ENCODE assay signal across 17 cellular contexts in genomic region chr3:151765685-151766084, GRCh38. TPM values are rescaled to one million over a fixed set of nuclear protein-coding genes. Genes with fewer than 3 reads are reported as not detected.
DNase-seq lines count a peak whose midpoint lies in the region; ATAC-seq and TF ChIP-seq lines count a peak whose summit lies in the region.
"Had no signal": no experiment of that assay in that cellular context is flagged by ENCODE, and none has a peak within 500 bp of the region (broad histone marks: within the 10 kb centered on the region; RNA-seq: fewer than 3 reads in every experiment).

No MANE protein-coding gene starts in this region.

- H3K4me3 ChIP-seq in HCT116 (replicated peaks in 1 of 2; ENCODE audit: low read depth in 1 of 2, low read length in 2 of 2) (peak overlapping the region in 1 of 2 experiments; percentile 49; a peak in 2 of 4 replicates), SK-N-MC (no peak overlapping the region), fibroblast of pulmonary artery (replicated peaks; ENCODE audit: low read depth, low read length) (no peak overlapping the region), lower leg skin (ENCODE audit: low read depth, poor library complexity, severe bottlenecking) (no peak overlapping the region)

- no peaks in the 10 kb centered on the region for H3K27me3 ChIP-seq in HCT116 (ENCODE audit: insufficient read depth, low read length)

- POLR2A ChIA-PET in HCT116 (lab: Charles Lee): no interaction called here

- H3K9me3 ChIP-seq in HCT116 (ENCODE audit: control insufficient read depth in 1 of 2, insufficient read depth in 1 of 2, low read depth in 1 of 2, low read length in 2 of 2): no peaks in the 10 kb centered on the region
- no peaks in the 10 kb centered on the region for H3K9me3 ChIP-seq in SK-N-MC (ENCODE audit: low read depth, low read length)

- H3K9me2 ChIP-seq in HCT116 (ENCODE audit: insufficient read depth): no peaks in the 10 kb centered on the region

- CTCF ChIA-PET in HCT116 (lab: Charles Lee): no interaction called here

- peak overlapping the region; percentile 62 for H3K4me2 ChIP-seq in HCT116 (ENCODE audit: low read length)

- H3K27ac Mint-ChIP-seq in stimulated activated effector memory CD8-positive, alpha-beta T cell treated with anti-CD3 and anti-CD28 coated beads, Interleukin-12 subunit alpha, Interleukin-12 subunit beta, amount 100 ng/mL, for 72 hours: no peak overlapping the region
- H3K27ac Mint-ChIP-seq: IgD-negative memory B cell had no signal

- H3K9me3 Mint-ChIP-seq in stimulated activated effector memory CD8-positive, alpha-beta T cell treated with anti-CD3 and anti-CD28 coated beads, Interleukin-12 subunit alpha, Interleukin-12 subunit beta, amount 100 ng/mL, for 72 hours: no peaks in the 10 kb centered on the region

- DNase-seq in A172 (ENCODE audit: low spot score) (peak; percentile 43), HCT116 (ENCODE audit: low read depth, low spot score) (no peak), SK-N-MC (ENCODE audit: low read depth, low spot score) (no peak), fibroblast of pulmonary artery (ENCODE audit: low read depth) (peak; percentile 15), NK-92 (lab: John Stamatoyannopoulos, UW; ENCODE audit: unreplicated experiment) (no peak), lower leg skin (ENCODE audit: low spot score in 2 of 2) (no peak)
- no peak for DNase-seq in stimulated activated effector memory CD8-positive, alpha-beta T cell treated with anti-CD3 and anti-CD28 coated beads, Interleukin-12 subunit alpha, Interleukin-12 subunit beta, amount 100 ng/mL, for 72 hours (ENCODE audit: low spot score in 2 of 2)
- DNase-seq: COR-L47, Kasumi-1, NCI-H1105, NCI-H1694 treated with DMSO at 0.1 percent for 48 hours, NCI-H69 had no signal

- peak overlapping the region; percentile 84 for H2AFZ ChIP-seq in HCT116 (ENCODE audit: low read depth, low read length, poor library complexity, severe bottlenecking)

- ATAC-seq in HCT116 (no peak), HG02938 (IDR thresholded peaks at IDR 0.05; ENCODE audit: unreplicated experiment) (no peak)
- no peak for ATAC-seq in stimulated activated effector memory CD8-positive, alpha-beta T cell treated with anti-CD3 and anti-CD28 coated beads, Interleukin-12 subunit alpha, Interleukin-12 subunit beta, amount 100 ng/mL, for 72 hours

- intact Hi-C loops in HCT116 (cut with micrococcal nuclease): no loop called here
- intact Hi-C loops in lower leg skin (cut with DNase I; ENCODE audit: low total_unique reads): no loop called here

- peaks cover 15 to 46% of the 10 kb centered on the region in 2 experiments for H3K4me1 ChIP-seq in HCT116 (ENCODE audit: control insufficient read depth in 1 of 2, insufficient read depth in 2 of 2, low read length in 2 of 2)

- BruUV-seq in HCT116 (replicated peaks; lab: Mats Ljungman, UMichigan): no TSS peak

- H3K4me1 Mint-ChIP-seq in stimulated activated effector memory CD8-positive, alpha-beta T cell treated with anti-CD3 and anti-CD28 coated beads, Interleukin-12 subunit alpha, Interleukin-12 subunit beta, amount 100 ng/mL, for 72 hours: no peaks in the 10 kb centered on the region
- H3K4me1 Mint-ChIP-seq: IgD-negative memory B cell had no signal

- H3K9ac ChIP-seq in HCT116 (ENCODE audit: low read length) (peak overlapping the region; percentile 57; the same call in 1 of the 2 replicates), SK-N-MC (ENCODE audit: insufficient read length) (no peak overlapping the region)

- no peak for TF ChIP-seq RAD21 in HCT116 (IDR thresholded peaks at IDR 0.05; ENCODE audit: low read depth)

- H4K20me1 ChIP-seq in HCT116 (ENCODE audit: insufficient read depth): no peaks in the 10 kb centered on the region

- no peaks in the 10 kb centered on the region for H3K36me3 Mint-ChIP-seq in stimulated activated effector memory CD8-positive, alpha-beta T cell treated with anti-CD3 and anti-CD28 coated beads, Interleukin-12 subunit alpha, Interleukin-12 subunit beta, amount 100 ng/mL, for 72 hours
- H3K36me3 Mint-ChIP-seq: CD14-positive monocyte had no signal

- peaks cover 35% of the 10 kb centered on the region for H3K79me2 ChIP-seq in HCT116 (ENCODE audit: insufficient read depth, low read length)

- RAD21 ChIA-PET in HCT116 (lab: Charles Lee; ENCODE audit: low non-redundant PET in 1 of 2, low total read pairs in 2 of 2, uncharacterized antibody in 2 of 2, unreplicated experiment in 2 of 2): no interaction called here

- H3K36me3 ChIP-seq in HCT116 (ENCODE audit: control insufficient read depth in 1 of 2, insufficient read depth in 2 of 2, low read length in 2 of 2) (no peaks in the 10 kb centered on the region), SK-N-MC (ENCODE audit: insufficient read depth, low read length) (no peaks in the 10 kb centered on the region)

- no peak for TF ChIP-seq CTCF in HCT116 (IDR thresholded peaks at IDR 0.05 in 2 of 3, conservative IDR thresholded peaks at IDR 0.05 in 1 of 3; ENCODE audit: borderline replicate concordance in 1 of 3, insufficient read depth in 1 of 3, low read depth in 2 of 3, low read length in 2 of 3)
- no peak for TF ChIP-seq CTCF in fibroblast of pulmonary artery (IDR thresholded peaks at IDR 0.05; ENCODE audit: low read length, missing control alignments)
- no peak for TF ChIP-seq CTCF in lower leg skin (IDR thresholded peaks at IDR 0.05)

- H3K27ac ChIP-seq in HCT116 (ENCODE audit: low read depth, low read length): peak overlapping the region; percentile 62; the same call in 1 of the 2 replicates
- H3K27ac ChIP-seq in SK-N-MC: peak overlapping the region; percentile 59; the same call in 1 of the 2 replicates

- TF ChIP-seq POLR2A in HCT116 (IDR thresholded peaks at IDR 0.05; ENCODE audit: borderline replicate concordance, extremely low read depth, insufficient read depth, insufficient read length): no peak
- no peak for TF ChIP-seq POLR2A in lower leg skin (IDR thresholded peaks at IDR 0.05)

- H3K4me3 Mint-ChIP-seq in stimulated activated effector memory CD8-positive, alpha-beta T cell treated with anti-CD3 and anti-CD28 coated beads, Interleukin-12 subunit alpha, Interleukin-12 subunit beta, amount 100 ng/mL, for 72 hours: no peak overlapping the region
- H3K4me3 Mint-ChIP-seq: CD14-positive monocyte, IgD-negative memory B cell had no signal

TF ChIP-seq in HCT116, 20 proteins besides CTCF, POLR2A, EP300 and RAD21:
- no peak for TF ChIP-seq YY1 (IDR thresholded peaks at IDR 0.05; ENCODE audit: extremely low read depth, insufficient replicate concordance, low read depth, low read length)
- no peak for TF ChIP-seq ZNF274 (IDR thresholded peaks at IDR 0.05; ENCODE audit: low read depth, low read length)

RNA-seq across cellular contexts. Expression of gene AADACL2, which starts 32.0 kb away (rescaled TPM):
- total RNA-seq in A172 (2014; rRNA removed; shearing (Covaris generic)): not detected in 2 replicates
- not detected for total RNA-seq in HCT116 (2021; ENCODE audit: unreplicated experiment)
- not detected in 2 replicates for polyA plus RNA-seq in HCT116 (2012)
- 10 to 100 TPM; 59.1 to 79.7 (median 75.6) TPM for total RNA-seq in lower leg skin
- total RNA-seq: H1, HT-29 had no signal
- polyA plus RNA-seq: CD14-positive monocyte, H1, IgD-negative memory B cell had no signal

RNA-seq across cellular contexts. Expression of gene AADAC, which starts 48.2 kb away (rescaled TPM):
- 2.3 and 2.8 TPM in 2 replicates for total RNA-seq in A172 (2014; rRNA removed; shearing (Covaris generic))
- total RNA-seq in HCT116 (2021; ENCODE audit: unreplicated experiment) (3.8 TPM), lower leg skin (10 to 100 TPM in 3 of 4 donors, 1 to 10 TPM in 1; 6.2 to 16.6 (median 10.7) TPM)
- 2.6 and 3.3 TPM in 2 replicates for polyA plus RNA-seq in HCT116 (2012)
- total RNA-seq: H1 had no signal
- polyA plus RNA-seq: CD14-positive monocyte, H1, IgD-negative memory B cell had no signal

Comparison
In these comparisons a context has a peak if more than half of its experiments do, and no peak if none do; other contexts are left out.
1. DNase-seq: peak in A172 (single experiment) and fibroblast of pulmonary artery (single experiment); none in HCT116 (single experiment), SK-N-MC (single experiment), stimulated activated effector memory CD8-positive, alpha-beta T cell treated with anti-CD3 and anti-CD28 coated beads, Interleukin-12 subunit alpha, Interleukin-12 subunit beta, amount 100 ng/mL, for 72 hours (0 of 2), NK-92 (single experiment) and lower leg skin (0 of 2).
2. RNA of gene AADACL2, which starts 32.0 kb away (total RNA-seq): 59.1 to 79.7 TPM in lower leg skin; not detected in A172 and not detected in HCT116 (single experiment); every median in the first group is over 10 times any median in the second.